ENCODE assay signal across 17 cellular contexts in genomic region chr1:70038025-70038424, GRCh38.
DNase-seq lines count a peak whose midpoint lies in the region; ATAC-seq and TF ChIP-seq lines count a peak whose summit lies in the region.
"Had no signal": no experiment of that assay in that cellular context is flagged by ENCODE, and none has a peak within 500 bp of the region (broad histone marks: within the 10 kb centered on the region; RNA-seq: fewer than 3 reads in every experiment).

No MANE protein-coding gene starts in this region.

- no peak overlapping the region for H4K5ac ChIP-seq in mesendoderm (ENCODE audit: low read length)

- in situ Hi-C loops in brain microvascular endothelial cell (cut with HindIII; ENCODE audit: low pct_ligation_motif_present, low sequenced_read_pairs) = no loop called here

- H3K27me3 ChIP-seq in GM23338 (ENCODE audit: insufficient read depth) (no peaks in the 10 kb centered on the region), brain microvascular endothelial cell (replicated peaks) (no peaks in the 10 kb centered on the region), mesendoderm (ENCODE audit: insufficient read depth, low read length, poor library complexity) (no peaks in the 10 kb centered on the region)
- H3K27me3 ChIP-seq: esophagus muscularis mucosa had no signal

- H3K27ac Mint-ChIP-seq in GM23338 = peak overlapping the region; percentile 35; the same call in 1 of the 2 replicates
- no peak overlapping the region for H3K27ac Mint-ChIP-seq in activated T-helper 2 cell treated with anti-CD3 and anti-CD28 coated beads, Interferon-gamma antibody, Interleukin-2, Interleukin-4, amounts not matched to agents 10 μg/mL and 5 μg/mL and 100 μg/mL, durations not matched to agents 14 hours and 24 hours and 36 hours
- H3K27ac Mint-ChIP-seq: B cell; T-helper 1 cell treated with Interleukin-12 subunit alpha and Interleukin-12 subunit beta and Interleukin-4 antibody, amounts not matched to agents 30 μg/mL and 1 μg/mL, for 36 hours had no signal

- H2BK120ac ChIP-seq in mesendoderm (ENCODE audit: low read depth, low read length) = no peak overlapping the region

- no peaks in the 10 kb centered on the region for H3K27me3 Mint-ChIP-seq in GM23338 (ENCODE audit: insufficient read depth, low read depth, poor library complexity)
- H3K27me3 Mint-ChIP-seq in activated T-helper 2 cell treated with anti-CD3 and anti-CD28 coated beads, Interferon-gamma antibody, Interleukin-2, Interleukin-4, amounts not matched to agents 10 μg/mL and 5 μg/mL and 100 μg/mL, durations not matched to agents 14 hours and 24 hours and 36 hours (ENCODE audit: low read depth) = no peaks in the 10 kb centered on the region
- H3K27me3 Mint-ChIP-seq: B cell had no signal

- no peaks in the 10 kb centered on the region for H4K20me1 ChIP-seq in GM23338 (replicated peaks; ENCODE audit: insufficient read depth)

- no peaks in the 10 kb centered on the region for H3K79me2 ChIP-seq in GM23338 (replicated peaks; ENCODE audit: insufficient read depth)
- no peaks in the 10 kb centered on the region for H3K79me2 ChIP-seq in mesendoderm (ENCODE audit: control insufficient read depth, insufficient read depth, low read length)

- H3K4ac ChIP-seq in mesendoderm (ENCODE audit: low read depth, low read length) = no peak overlapping the region

- ATAC-seq in GM23338 (no peak), esophagus mucosa (no peak), HG03159 (IDR thresholded peaks at IDR 0.05; ENCODE audit: unreplicated experiment) (no peak)
- ATAC-seq: GM12878 had no signal

- no peak for TF ChIP-seq CTCF in GM23338 (conservative IDR thresholded peaks at IDR 0.05; ENCODE audit: low read depth in 2 of 2)
- no peak for TF ChIP-seq CTCF in brain microvascular endothelial cell (IDR thresholded peaks at IDR 0.05; ENCODE audit: low read depth, low read length, missing control alignments)

- no peaks in the 10 kb centered on the region for H3K9me3 Mint-ChIP-seq in GM23338
- no peaks in the 10 kb centered on the region for H3K9me3 Mint-ChIP-seq in activated T-helper 2 cell treated with anti-CD3 and anti-CD28 coated beads, Interferon-gamma antibody, Interleukin-2, Interleukin-4, amounts not matched to agents 10 μg/mL and 5 μg/mL and 100 μg/mL, durations not matched to agents 14 hours and 24 hours and 36 hours
- H3K9me3 Mint-ChIP-seq: T-helper 1 cell treated with Interleukin-12 subunit alpha and Interleukin-12 subunit beta and Interleukin-4 antibody, amounts not matched to agents 30 μg/mL and 1 μg/mL, for 36 hours had no signal

- no peak overlapping the region for H3K27ac ChIP-seq in GM23338 (ENCODE audit: low read depth)
- H3K27ac ChIP-seq in brain microvascular endothelial cell = no peak overlapping the region
- no peak overlapping the region for H3K27ac ChIP-seq in mesendoderm (ENCODE audit: low read depth, low read length)
- H3K27ac ChIP-seq: esophagus muscularis mucosa had no signal

- no peak overlapping the region for H3K23ac ChIP-seq in mesendoderm (ENCODE audit: low read length)

- no peak overlapping the region for H3K18ac ChIP-seq in mesendoderm (ENCODE audit: low read length)

- H3K4me3 ChIP-seq in GM23338 (no peak overlapping the region), brain microvascular endothelial cell (ENCODE audit: low read depth, low read length) (no peak overlapping the region), mesendoderm (ENCODE audit: low read length) (no peak overlapping the region)
- H3K4me3 ChIP-seq: esophagus muscularis mucosa, GM12878 had no signal

- H3K4me3 Mint-ChIP-seq in GM23338 = no peak overlapping the region
- no peak overlapping the region for H3K4me3 Mint-ChIP-seq in activated T-helper 2 cell treated with anti-CD3 and anti-CD28 coated beads, Interferon-gamma antibody, Interleukin-2, Interleukin-4, amounts not matched to agents 10 μg/mL and 5 μg/mL and 100 μg/mL, durations not matched to agents 14 hours and 24 hours and 36 hours (ENCODE audit: low read depth)
- H3K4me3 Mint-ChIP-seq: B cell; T-helper 1 cell treated with Interleukin-12 subunit alpha and Interleukin-12 subunit beta and Interleukin-4 antibody, amounts not matched to agents 30 μg/mL and 1 μg/mL, for 36 hours had no signal

- H3K36me3 ChIP-seq in GM23338 (ENCODE audit: insufficient read depth) (no peaks in the 10 kb centered on the region), brain microvascular endothelial cell (replicated peaks) (no peaks in the 10 kb centered on the region), mesendoderm (ENCODE audit: control insufficient read depth, insufficient read depth, low read length) (no peaks in the 10 kb centered on the region)
- H3K36me3 ChIP-seq: esophagus muscularis mucosa had no signal

- peaks cover 13% of the 10 kb centered on the region; the same call in 2 of the 3 replicates for H3K4me1 Mint-ChIP-seq in GM23338
- no peaks in the 10 kb centered on the region for H3K4me1 Mint-ChIP-seq in activated T-helper 2 cell treated with anti-CD3 and anti-CD28 coated beads, Interferon-gamma antibody, Interleukin-2, Interleukin-4, amounts not matched to agents 10 μg/mL and 5 μg/mL and 100 μg/mL, durations not matched to agents 14 hours and 24 hours and 36 hours (ENCODE audit: low read depth)
- H3K4me1 Mint-ChIP-seq: B cell had no signal

- H2AFZ ChIP-seq in GM23338 = peak overlapping the region; percentile 64; the same call in 1 of the 2 replicates

- DNase-seq in GM23338 (ENCODE audit: low spot score) = no peak
- peak; percentile 12 for DNase-seq in NCI-H69 (lab: John Stamatoyannopoulos, UW)
- DNase-seq in brain microvascular endothelial cell = peak; percentile 60
- peak; percentile 57 for DNase-seq in mesendoderm
- DNase-seq in activated T-helper 2 cell treated with anti-CD3 and anti-CD28 coated beads, Interferon-gamma antibody, Interleukin-2, Interleukin-4, amounts not matched to agents 10 μg/mL and 5 μg/mL and 100 μg/mL, durations not matched to agents 14 hours and 24 hours and 36 hours (ENCODE audit: low spot score) = no peak
- no peak for DNase-seq in kidney glomerular epithelial cell (lab: John Stamatoyannopoulos, UW)
- DNase-seq: activated CD4-positive, alpha-beta T cell treated with anti-CD3 and anti-CD28 coated beads, Interleukin-2, amount 50 U/mL, for 4 hours; activated gamma-delta T cell treated with Interleukin-2 at 50 U/mL for 16 hours; DMS79; NCI-H2171 treated with DMSO at 0.1 percent for 48 hours; stimulated activated naive CD4-positive, alpha-beta T cell treated with Interleukin-2 at 50 U/mL for 16 hours had no signal

- H3K4me1 ChIP-seq in GM23338 (ENCODE audit: insufficient read depth) (peaks cover 18% of the 10 kb centered on the region), mesendoderm (ENCODE audit: control insufficient read depth, low read depth, low read length) (no peaks in the 10 kb centered on the region)

- no peaks in the 10 kb centered on the region for H3K9me2 ChIP-seq in GM23338 (ENCODE audit: insufficient read depth)

- intact Hi-C loops in activated T-helper 2 cell treated with anti-CD3 and anti-CD28 coated beads, Interferon-gamma antibody, Interleukin-2, Interleukin-4, amounts not matched to agents 10 μg/mL and 5 μg/mL and 100 μg/mL, durations not matched to agents 14 hours and 24 hours and 36 hours (cut with micrococcal nuclease) = no loop called here

- H3F3A ChIP-seq in GM23338 (replicated peaks; ENCODE audit: low read depth) = no peaks in the 10 kb centered on the region

- no peak overlapping the region for H2BK5ac ChIP-seq in mesendoderm (ENCODE audit: low read length)

- WGBS in mesendoderm (ENCODE audit: extremely low coverage, insufficient coverage, low lambda C conversion rate) = no CpG with 5 or more reads among the region's 10 CpGs

- H3K79me1 ChIP-seq in mesendoderm (ENCODE audit: low read length) = no peaks in the 10 kb centered on the region

- H4K8ac ChIP-seq in mesendoderm (ENCODE audit: low read depth, low read length) = no peak overlapping the region

- H2BK15ac ChIP-seq in mesendoderm (replicated peaks; ENCODE audit: low read depth) = no peak overlapping the region

- no peak overlapping the region for H3K56ac ChIP-seq in mesendoderm (ENCODE audit: low read length)

- no peaks in the 10 kb centered on the region for H3K36me3 Mint-ChIP-seq in GM23338 (ENCODE audit: low read depth)
- no peaks in the 10 kb centered on the region for H3K36me3 Mint-ChIP-seq in activated T-helper 2 cell treated with anti-CD3 and anti-CD28 coated beads, Interferon-gamma antibody, Interleukin-2, Interleukin-4, amounts not matched to agents 10 μg/mL and 5 μg/mL and 100 μg/mL, durations not matched to agents 14 hours and 24 hours and 36 hours (ENCODE audit: low read depth)

- H3K9ac ChIP-seq in mesendoderm (ENCODE audit: low read length) = no peak overlapping the region

- no peak overlapping the region for H2AK5ac ChIP-seq in mesendoderm (ENCODE audit: low read length)

- H3K4me2 ChIP-seq in GM23338 = no peak overlapping the region
- H3K4me2 ChIP-seq in mesendoderm (ENCODE audit: low read length) = no peak overlapping the region

TF ChIP-seq in GM23338, 12 proteins besides CTCF, POLR2A, EP300 and RAD21 (continues in another document):
- TF ChIP-seq ETS1 (IDR thresholded peaks at IDR 0.05) (no peak), ZNF114 (CRISPR knock-in tag; IDR thresholded peaks at IDR 0.05) (no peak), NANOG (IDR thresholded peaks at IDR 0.05; ENCODE audit: borderline replicate concordance) (no peak), EZH2phosphoT487 (IDR thresholded peaks at IDR 0.05; ENCODE audit: unreplicated experiment) (no peak), JUNB (IDR thresholded peaks at IDR 0.05; ENCODE audit: unreplicated experiment) (no peak), ZNF331 (CRISPR knock-in tag; IDR thresholded peaks at IDR 0.05; ENCODE audit: low read depth) (no peak), EZH2 (IDR thresholded peaks at IDR 0.05; ENCODE audit: low read depth, unreplicated experiment) (no peak), CREB1 (CRISPR knock-in tag; IDR thresholded peaks at IDR 0.05; ENCODE audit: low read depth) (no peak)

Comparison
In these comparisons a context has a peak if more than half of its experiments do, and no peak if none do; other contexts are left out.
1. DNase-seq: peak in NCI-H69 (single experiment), brain microvascular endothelial cell (single experiment) and mesendoderm (single experiment); none in GM23338 (single experiment), activated T-helper 2 cell treated with anti-CD3 and anti-CD28 coated beads, Interferon-gamma antibody, Interleukin-2, Interleukin-4, amounts not matched to agents 10 μg/mL and 5 μg/mL and 100 μg/mL, durations not matched to agents 14 hours and 24 hours and 36 hours (single experiment) and kidney glomerular epithelial cell (single experiment).